ENCODE assay signal across 27 cellular contexts in genomic region chr2:141329949-141330348, GRCh38.
DNase-seq lines count a peak whose midpoint lies in the region; ATAC-seq and TF ChIP-seq lines count a peak whose summit lies in the region.
"Had no signal": no experiment of that assay in that cellular context is flagged by ENCODE, and none has a peak within 500 bp of the region (broad histone marks: within the 10 kb centered on the region; RNA-seq: fewer than 3 reads in every experiment).

No MANE protein-coding gene starts in this region.

- no peak overlapping the region for H3K4me3 ChIP-seq in AG04449 (ENCODE audit: low read depth, low read length)
- H3K4me3 ChIP-seq: body of pancreas, coronary artery, esophagus muscularis mucosa, heart left ventricle, spleen, suprapubic skin had no signal

- H3K9me3 Mint-ChIP-seq in natural killer cell treated with Interleukin-12 subunit alpha and Interleukin-12 subunit beta and Interleukin-15 and Interleukin-18, amount 100 ng/mL, for 72 hours: peaks cover 18% of the 10 kb centered on the region
- H3K9me3 Mint-ChIP-seq: endodermal cell, memory B cell had no signal

- no peaks in the 10 kb centered on the region for H3K4me1 Mint-ChIP-seq in natural killer cell treated with Interleukin-12 subunit alpha and Interleukin-12 subunit beta and Interleukin-15 and Interleukin-18, amount 100 ng/mL, for 72 hours (ENCODE audit: low read depth in 2 of 2)
- H3K4me1 Mint-ChIP-seq: activated CD4-positive, alpha-beta memory T cell treated with anti-CD3 and anti-CD28 coated beads, Interleukin-2, amount 10 ng/mL, durations not matched to agents 7 days and 5 days; endodermal cell; memory B cell; stimulated activated memory B cell treated with anti-CD40 and anti-IgM and Interleukin-4, amounts not matched to agents 10 μg/mL and 1 μg/mL and 100 μg/mL, for 72 hours had no signal

- no peaks in the 10 kb centered on the region for H3K36me3 Mint-ChIP-seq in natural killer cell treated with Interleukin-12 subunit alpha and Interleukin-12 subunit beta and Interleukin-15 and Interleukin-18, amount 100 ng/mL, for 72 hours
- H3K36me3 Mint-ChIP-seq: activated naive CD8-positive, alpha-beta T cell; memory B cell; stimulated activated memory B cell treated with anti-CD40 and anti-IgM and Interleukin-4, amounts not matched to agents 10 μg/mL and 1 μg/mL and 100 μg/mL, for 72 hours had no signal

- DNase-seq in AG04449 (ENCODE audit: low read depth, low spot score): peak; percentile 26
- DNase-seq in LHCN-M2 (ENCODE audit: low read depth): peak; percentile 10
- peak; percentile 17 for DNase-seq in dedifferentiated amniotic fluid mesenchymal stem cell (ENCODE audit: extremely low spot score)
- peak; percentile 86 for DNase-seq in iris pigment epithelial cell (ENCODE audit: low read depth)
- DNase-seq in AML-193 (lab: John Stamatoyannopoulos, UW): no peak
- DNase-seq in natural killer cell treated with Interleukin-12 subunit alpha and Interleukin-12 subunit beta and Interleukin-15 and Interleukin-18, amount 100 ng/mL, for 72 hours (ENCODE audit: low spot score): no peak
- no peak for DNase-seq in DMS79 treated with DMSO at 0.1 percent for 48 hours (lab: John Stamatoyannopoulos, UW)
- DNase-seq: ACHN; activated CD4-positive, alpha-beta memory T cell treated with anti-CD3 and anti-CD28 coated beads, Interleukin-2, amount 10 ng/mL, durations not matched to agents 7 days and 5 days; body of pancreas; endodermal cell; heart left ventricle; KG1; left colon; NCI-H524 treated with DMSO at 0.1 percent for 48 hours; nucleus accumbens; SHP77 treated with DMSO at 0.1 percent for 48 hours; spleen; stimulated activated CD4-positive, alpha-beta T cell treated with anti-CD3 and anti-CD28 coated beads, Interleukin-2, amount 100 ng/mL, for 48 hours had no signal

- H3K4me3 Mint-ChIP-seq in natural killer cell treated with Interleukin-12 subunit alpha and Interleukin-12 subunit beta and Interleukin-15 and Interleukin-18, amount 100 ng/mL, for 72 hours: no peak overlapping the region
- H3K4me3 Mint-ChIP-seq: activated CD4-positive, alpha-beta memory T cell treated with anti-CD3 and anti-CD28 coated beads, Interleukin-2, amount 10 ng/mL, durations not matched to agents 7 days and 5 days; activated naive CD8-positive, alpha-beta T cell; endodermal cell; memory B cell; stimulated activated memory B cell treated with anti-CD40 and anti-IgM and Interleukin-4, amounts not matched to agents 10 μg/mL and 1 μg/mL and 100 μg/mL, for 72 hours had no signal

- H3K27ac Mint-ChIP-seq in natural killer cell treated with Interleukin-12 subunit alpha and Interleukin-12 subunit beta and Interleukin-15 and Interleukin-18, amount 100 ng/mL, for 72 hours: no peak overlapping the region
- H3K27ac Mint-ChIP-seq: activated CD4-positive, alpha-beta memory T cell treated with anti-CD3 and anti-CD28 coated beads, Interleukin-2, amount 10 ng/mL, durations not matched to agents 7 days and 5 days; activated naive CD8-positive, alpha-beta T cell; endodermal cell; memory B cell; stimulated activated memory B cell treated with anti-CD40 and anti-IgM and Interleukin-4, amounts not matched to agents 10 μg/mL and 1 μg/mL and 100 μg/mL, for 72 hours had no signal

- no peak for ATAC-seq in natural killer cell treated with Interleukin-12 subunit alpha and Interleukin-12 subunit beta and Interleukin-15 and Interleukin-18, amount 100 ng/mL, for 72 hours
- ATAC-seq in HG02763 (IDR thresholded peaks at IDR 0.05; ENCODE audit: unreplicated experiment): no peak
- ATAC-seq: body of pancreas; heart left ventricle; left colon; Panc1; stimulated activated memory B cell treated with anti-CD40 and anti-IgM and Interleukin-4, amounts not matched to agents 10 μg/mL and 1 μg/mL and 100 μg/mL, for 72 hours had no signal

- TF ChIP-seq CTCF in AG04449 (IDR thresholded peaks at IDR 0.05; ENCODE audit: insufficient read depth, low read length, missing control alignments): no peak

- POLR2A ChIA-PET in AG04449 (lab: Yijun Ruan, JAX): no interaction called here

- no peaks in the 10 kb centered on the region for H3K27me3 Mint-ChIP-seq in natural killer cell treated with Interleukin-12 subunit alpha and Interleukin-12 subunit beta and Interleukin-15 and Interleukin-18, amount 100 ng/mL, for 72 hours
- H3K27me3 Mint-ChIP-seq: activated CD4-positive, alpha-beta memory T cell treated with anti-CD3 and anti-CD28 coated beads, Interleukin-2, amount 10 ng/mL, durations not matched to agents 7 days and 5 days; activated naive CD8-positive, alpha-beta T cell; memory B cell; stimulated activated memory B cell treated with anti-CD40 and anti-IgM and Interleukin-4, amounts not matched to agents 10 μg/mL and 1 μg/mL and 100 μg/mL, for 72 hours had no signal

- CTCF ChIA-PET in AG04449 (lab: Yijun Ruan, JAX): interaction anchor here (0.8 kb wide), 1 partner anchor 11 kb away, joined by 3 read pairs; no protein-coding TSS in a partner anchor

Comparison
In these comparisons a context has a peak if more than half of its experiments do, and no peak if none do; other contexts are left out.
1. DNase-seq: peak in AG04449 (single experiment), LHCN-M2 (single experiment), dedifferentiated amniotic fluid mesenchymal stem cell (single experiment) and iris pigment epithelial cell (single experiment); none in AML-193 (0 of 2), natural killer cell treated with Interleukin-12 subunit alpha and Interleukin-12 subunit beta and Interleukin-15 and Interleukin-18, amount 100 ng/mL, for 72 hours (single experiment) and DMS79 treated with DMSO at 0.1 percent for 48 hours (single experiment).